Comparison of ENCODE assay signal across 5 cellular contexts in the genomic region with DNA sequence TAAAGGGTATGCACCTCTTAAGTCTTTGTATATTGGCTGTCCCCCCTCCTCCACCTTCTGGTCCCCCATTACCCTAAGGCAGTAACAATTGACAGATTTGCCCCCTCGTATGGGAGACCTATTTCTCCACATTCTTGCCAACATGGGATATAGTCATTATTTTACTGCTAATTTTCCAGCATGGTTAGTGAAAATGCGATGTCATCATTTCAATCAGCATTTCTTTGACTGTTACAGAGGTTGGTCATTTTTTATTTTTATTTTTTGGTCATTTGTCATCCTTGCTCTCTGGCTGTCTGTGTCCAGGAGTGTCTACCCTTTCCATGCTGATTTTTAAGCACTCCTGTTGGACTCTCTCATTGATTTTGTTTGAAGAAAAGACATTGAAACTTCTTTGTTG.
TF ChIP-seq lines count a peak whose summit lies in the region.

No MANE protein-coding gene starts in this region.

TF ChIP-seq in SK-N-SH, 30 proteins besides CTCF, POLR2A, EP300 and RAD21:
- TF ChIP-seq CHD2 (IDR thresholded peaks at IDR 0.05; ENCODE audit: low read length, partially characterized antibody), result no peak
- no peak for TF ChIP-seq SIN3A (IDR thresholded peaks at IDR 0.05; ENCODE audit: borderline replicate concordance, low read depth, low read length)
TF ChIP-seq in SK-N-SH: peak in this region for 0.

TF ChIP-seq in SK-N-SH treated with all-trans-retinoic acid at 6 μM for 48 hours, 23 proteins besides CTCF, POLR2A, EP300 and RAD21 (continues in another document):
- TF ChIP-seq, protein P1, sequence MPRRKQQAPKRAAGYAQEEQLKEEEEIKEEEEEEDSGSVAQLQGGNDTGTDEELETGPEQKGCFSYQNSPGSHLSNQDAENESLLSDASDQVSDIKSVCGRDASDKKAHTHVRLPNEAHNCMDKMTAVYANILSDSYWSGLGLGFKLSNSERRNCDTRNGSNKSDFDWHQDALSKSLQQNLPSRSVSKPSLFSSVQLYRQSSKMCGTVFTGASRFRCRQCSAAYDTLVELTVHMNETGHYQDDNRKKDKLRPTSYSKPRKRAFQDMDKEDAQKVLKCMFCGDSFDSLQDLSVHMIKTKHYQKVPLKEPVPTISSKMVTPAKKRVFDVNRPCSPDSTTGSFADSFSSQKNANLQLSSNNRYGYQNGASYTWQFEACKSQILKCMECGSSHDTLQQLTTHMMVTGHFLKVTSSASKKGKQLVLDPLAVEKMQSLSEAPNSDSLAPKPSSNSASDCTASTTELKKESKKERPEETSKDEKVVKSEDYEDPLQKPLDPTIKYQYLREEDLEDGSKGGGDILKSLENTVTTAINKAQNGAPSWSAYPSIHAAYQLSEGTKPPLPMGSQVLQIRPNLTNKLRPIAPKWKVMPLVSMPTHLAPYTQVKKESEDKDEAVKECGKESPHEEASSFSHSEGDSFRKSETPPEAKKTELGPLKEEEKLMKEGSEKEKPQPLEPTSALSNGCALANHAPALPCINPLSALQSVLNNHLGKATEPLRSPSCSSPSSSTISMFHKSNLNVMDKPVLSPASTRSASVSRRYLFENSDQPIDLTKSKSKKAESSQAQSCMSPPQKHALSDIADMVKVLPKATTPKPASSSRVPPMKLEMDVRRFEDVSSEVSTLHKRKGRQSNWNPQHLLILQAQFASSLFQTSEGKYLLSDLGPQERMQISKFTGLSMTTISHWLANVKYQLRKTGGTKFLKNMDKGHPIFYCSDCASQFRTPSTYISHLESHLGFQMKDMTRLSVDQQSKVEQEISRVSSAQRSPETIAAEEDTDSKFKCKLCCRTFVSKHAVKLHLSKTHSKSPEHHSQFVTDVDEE (CRISPR knock-in tag; IDR thresholded peaks at IDR 0.05), result no peak
- TF ChIP-seq, protein P2, sequence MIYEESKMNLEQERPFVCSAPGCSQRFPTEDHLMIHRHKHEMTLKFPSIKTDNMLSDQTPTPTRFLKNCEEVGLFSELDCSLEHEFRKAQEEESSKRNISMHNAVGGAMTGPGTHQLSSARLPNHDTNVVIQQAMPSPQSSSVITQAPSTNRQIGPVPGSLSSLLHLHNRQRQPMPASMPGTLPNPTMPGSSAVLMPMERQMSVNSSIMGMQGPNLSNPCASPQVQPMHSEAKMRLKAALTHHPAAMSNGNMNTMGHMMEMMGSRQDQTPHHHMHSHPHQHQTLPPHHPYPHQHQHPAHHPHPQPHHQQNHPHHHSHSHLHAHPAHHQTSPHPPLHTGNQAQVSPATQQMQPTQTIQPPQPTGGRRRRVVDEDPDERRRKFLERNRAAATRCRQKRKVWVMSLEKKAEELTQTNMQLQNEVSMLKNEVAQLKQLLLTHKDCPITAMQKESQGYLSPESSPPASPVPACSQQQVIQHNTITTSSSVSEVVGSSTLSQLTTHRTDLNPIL (CRISPR knock-in tag; IDR thresholded peaks at IDR 0.05; ENCODE audit: low read depth), result no peak
- TF ChIP-seq ISL1 (CRISPR knock-in tag; IDR thresholded peaks at IDR 0.05), result no peak
- no peak for TF ChIP-seq ESRRG (CRISPR knock-in tag; IDR thresholded peaks at IDR 0.05)
- TF ChIP-seq BACH2 (CRISPR knock-in tag; IDR thresholded peaks at IDR 0.05; ENCODE audit: borderline replicate concordance), result no peak
- TF ChIP-seq PPARA (CRISPR knock-in tag; IDR thresholded peaks at IDR 0.05; ENCODE audit: borderline replicate concordance), result no peak
- TF ChIP-seq RARB (CRISPR knock-in tag; IDR thresholded peaks at IDR 0.05), result no peak
- TF ChIP-seq ZFP3 (CRISPR knock-in tag; IDR thresholded peaks at IDR 0.05), result no peak

TF ChIP-seq in A549, 52 proteins besides CTCF, POLR2A, EP300 and RAD21:
- TF ChIP-seq CEBPB (IDR thresholded peaks at IDR 0.05) (no peak), MAFK (IDR thresholded peaks at IDR 0.05; ENCODE audit: partially characterized antibody) (peak; percentile 58)

TF ChIP-seq in IMR-90, 13 proteins besides CTCF, POLR2A, EP300 and RAD21:
- TF ChIP-seq MAFK (IDR thresholded peaks at IDR 0.05; ENCODE audit: low read depth, low read length) (peak; percentile 33; the same call in 1 of the 2 replicates), RCOR1 (IDR thresholded peaks at IDR 0.05; ENCODE audit: insufficient replicate concordance, low read length) (no peak), CHD1 (IDR thresholded peaks at IDR 0.05; ENCODE audit: low read depth, low read length) (no peak)
TF ChIP-seq in IMR-90: peak in this region for 1.

TF ChIP-seq in K562, 482 proteins besides CTCF, POLR2A, EP300 and RAD21:
- peak; percentile 61 for TF ChIP-seq ZNF316 (IDR thresholded peaks at IDR 0.05)
- peak; percentile 30; the same call in 1 of the 2 replicates for TF ChIP-seq MAFK (IDR thresholded peaks at IDR 0.05; ENCODE audit: low read length)
- TF ChIP-seq HCFC1 (IDR thresholded peaks at IDR 0.05; ENCODE audit: low read depth, low read length), result no peak
- peak; percentile 50; the same call in 1 of the 2 replicates for TF ChIP-seq C11orf30 (IDR thresholded peaks at IDR 0.05; ENCODE audit: low read depth)
- peak; percentile 49; the same call in 1 of the 2 replicates for TF ChIP-seq MAFF (IDR thresholded peaks at IDR 0.05; ENCODE audit: low read length)
- TF ChIP-seq PTBP1 (IDR thresholded peaks at IDR 0.05; ENCODE audit: low read depth, low read length), result no peak
- TF ChIP-seq MAFG (tag; conservative IDR thresholded peaks at IDR 0.05), result peak; percentile 35; the same call in 1 of the 2 replicates
